10 cellular contexts compared by ENCODE assay signal in the genomic region with DNA sequence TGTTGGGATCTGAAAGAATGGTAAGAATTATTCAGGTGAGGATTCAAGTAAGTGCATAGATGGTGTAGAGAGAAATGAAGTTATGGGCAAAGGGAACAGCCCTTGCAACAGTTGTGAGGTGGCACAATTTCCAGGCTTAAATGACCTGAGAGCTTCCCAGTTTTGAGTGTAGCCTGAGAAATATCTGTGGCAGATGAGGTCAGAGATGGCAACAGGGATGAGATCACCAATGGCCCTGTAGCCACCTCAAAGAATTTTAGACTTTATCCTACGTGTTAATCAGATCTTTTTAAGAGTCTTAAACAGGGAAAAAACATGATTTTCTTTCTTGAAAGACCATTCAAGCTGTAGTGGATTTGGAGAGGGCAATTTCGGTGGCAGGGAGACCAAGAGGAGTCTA. TPM values are rescaled to one million over a fixed set of nuclear protein-coding genes. Genes with fewer than 3 reads are reported as not detected.
DNase-seq lines count a peak whose midpoint lies in the region; ATAC-seq and TF ChIP-seq lines count a peak whose summit lies in the region.
"Had no signal": no experiment of that assay in that cellular context is flagged by ENCODE, and none has a peak within 500 bp of the region (broad histone marks: within the 10 kb centered on the region; RNA-seq: fewer than 3 reads in every experiment).

No MANE protein-coding gene starts in this region.

- peak overlapping the region; percentile 73 for H3K27ac Mint-ChIP-seq in activated CD4-positive, alpha-beta T cell treated with anti-CD3 and anti-CD28 coated beads, Interleukin-2, amount 10 ng/mL, durations not matched to agents 7 days and 5 days
- H3K27ac Mint-ChIP-seq in central memory CD8-positive, alpha-beta T cell (ENCODE audit: low read depth) = peak overlapping the region; percentile 95

- intact Hi-C loops in psoas muscle (cut with DNase I) = loop anchor here (5.0 to 10.0 kb wide), 3 partner anchors 105 to 385 kb away; a partner anchor contains a TSS

- H3K4me1 Mint-ChIP-seq in activated CD4-positive, alpha-beta T cell treated with anti-CD3 and anti-CD28 coated beads, Interleukin-2, amount 10 ng/mL, durations not matched to agents 7 days and 5 days = peaks cover 49% of the 10 kb centered on the region
- peaks cover 53% of the 10 kb centered on the region for H3K4me1 Mint-ChIP-seq in central memory CD8-positive, alpha-beta T cell

- no peaks in the 10 kb centered on the region for H3K9me3 ChIP-seq in psoas muscle
- H3K9me3 ChIP-seq: tibial nerve had no signal

- no peak for TF ChIP-seq POLR2A in NB4 (IDR thresholded peaks at IDR 0.05; ENCODE audit: extremely low read depth, insufficient read length)

- TF ChIP-seq CTCF in NB4 (IDR thresholded peaks at IDR 0.05; ENCODE audit: low read depth, low read length) (no peak), psoas muscle (IDR thresholded peaks at IDR 0.05) (no peak)

- H3K9me3 Mint-ChIP-seq in activated CD4-positive, alpha-beta T cell treated with anti-CD3 and anti-CD28 coated beads, Interleukin-2, amount 10 ng/mL, durations not matched to agents 7 days and 5 days = no peaks in the 10 kb centered on the region
- no peaks in the 10 kb centered on the region for H3K9me3 Mint-ChIP-seq in central memory CD8-positive, alpha-beta T cell

- peak overlapping the region; percentile 14 for H3K4me3 ChIP-seq in NB4 (ENCODE audit: low read depth, low read length)
- H3K4me3 ChIP-seq in psoas muscle = no peak overlapping the region

- H3K36me3 ChIP-seq in psoas muscle (ENCODE audit: insufficient read depth in 1 of 2, low read depth in 1 of 2) = peaks cover 0 to 11% of the 10 kb centered on the region in 2 donors
- H3K36me3 ChIP-seq: cardiac muscle cell had no signal

- no peaks in the 10 kb centered on the region for H3K27me3 Mint-ChIP-seq in activated CD4-positive, alpha-beta T cell treated with anti-CD3 and anti-CD28 coated beads, Interleukin-2, amount 10 ng/mL, durations not matched to agents 7 days and 5 days
- H3K27me3 Mint-ChIP-seq in central memory CD8-positive, alpha-beta T cell = no peaks in the 10 kb centered on the region

- no peak for DNase-seq in activated CD4-positive, alpha-beta T cell treated with anti-CD3 and anti-CD28 coated beads, Interleukin-2, amount 10 ng/mL, durations not matched to agents 7 days and 5 days
- no peak for DNase-seq in activated CD4-positive, alpha-beta T cell treated with anti-CD3 and anti-CD28 coated beads for 48 hours
- peak; percentile 28 for DNase-seq in NB4 (ENCODE audit: low read depth)
- DNase-seq in central memory CD8-positive, alpha-beta T cell (ENCODE audit: low spot score in 2 of 2) = no peak
- DNase-seq in psoas muscle = no peak
- no peak for DNase-seq in NCI-H446 (lab: John Stamatoyannopoulos, UW)

- peaks cover 28% of the 10 kb centered on the region for H3K36me3 Mint-ChIP-seq in activated CD4-positive, alpha-beta T cell treated with anti-CD3 and anti-CD28 coated beads, Interleukin-2, amount 10 ng/mL, durations not matched to agents 7 days and 5 days (ENCODE audit: low read depth)
- peaks cover 24% of the 10 kb centered on the region for H3K36me3 Mint-ChIP-seq in central memory CD8-positive, alpha-beta T cell (ENCODE audit: insufficient read depth)

- H3K4me1 ChIP-seq in psoas muscle = peaks cover 15% of the 10 kb centered on the region

- H3K4me3 Mint-ChIP-seq in activated CD4-positive, alpha-beta T cell treated with anti-CD3 and anti-CD28 coated beads, Interleukin-2, amount 10 ng/mL, durations not matched to agents 7 days and 5 days = peak overlapping the region; percentile 93
- H3K4me3 Mint-ChIP-seq in central memory CD8-positive, alpha-beta T cell = peak overlapping the region; percentile 91

- WGBS in psoas muscle, 3 donors = 75 to 96% (median 83%) methylated on average over 2 of the region's 2 CpGs

- H3K27me3 ChIP-seq in psoas muscle (ENCODE audit: insufficient read depth in 3 of 3, low read length in 2 of 3) = no peaks in the 10 kb centered on the region
- H3K27me3 ChIP-seq: cardiac muscle cell, tibial nerve had no signal

- no peak for ATAC-seq in central memory CD8-positive, alpha-beta T cell (replicated peaks; ENCODE audit: extremely low read depth, poor library complexity, severe bottlenecking)
- no peak for ATAC-seq in psoas muscle
- ATAC-seq in HG03442 (IDR thresholded peaks at IDR 0.05; ENCODE audit: unreplicated experiment) = no peak
- no peak for ATAC-seq in HG03469 (IDR thresholded peaks at IDR 0.05; ENCODE audit: unreplicated experiment)

- H3K27ac ChIP-seq in psoas muscle = peak overlapping the region; percentile 97
- H3K27ac ChIP-seq: cardiac muscle cell, tibial nerve had no signal

- POLR2A ChIA-PET in activated CD4-positive, alpha-beta T cell treated with anti-CD3 and anti-CD28 coated beads, Interleukin-2, amount 10 ng/mL, durations not matched to agents 7 days and 5 days (lab: Charles Lee) = no interaction called here

- CTCF ChIA-PET in activated CD4-positive, alpha-beta T cell treated with anti-CD3 and anti-CD28 coated beads, Interleukin-2, amount 10 ng/mL, durations not matched to agents 7 days and 5 days (lab: Charles Lee) = no interaction called here

RNA-seq across cellular contexts. Expression of a gene that starts 1.9 kb away (rescaled TPM):
- 10 to 100 TPM; 25.9 to 28.7 TPM for total RNA-seq in activated CD4-positive, alpha-beta T cell treated with anti-CD3 and anti-CD28 coated beads, Interleukin-2, amount 10 ng/mL, durations not matched to agents 7 days and 5 days
- total RNA-seq in psoas muscle = 10 to 100 TPM; 10.0 to 13.7 (median 10.7) TPM
- 1 to 10 TPM; 4.4 to 9.8 (median 4.9) TPM for polyA plus RNA-seq in psoas muscle
